In the genomic region with DNA sequence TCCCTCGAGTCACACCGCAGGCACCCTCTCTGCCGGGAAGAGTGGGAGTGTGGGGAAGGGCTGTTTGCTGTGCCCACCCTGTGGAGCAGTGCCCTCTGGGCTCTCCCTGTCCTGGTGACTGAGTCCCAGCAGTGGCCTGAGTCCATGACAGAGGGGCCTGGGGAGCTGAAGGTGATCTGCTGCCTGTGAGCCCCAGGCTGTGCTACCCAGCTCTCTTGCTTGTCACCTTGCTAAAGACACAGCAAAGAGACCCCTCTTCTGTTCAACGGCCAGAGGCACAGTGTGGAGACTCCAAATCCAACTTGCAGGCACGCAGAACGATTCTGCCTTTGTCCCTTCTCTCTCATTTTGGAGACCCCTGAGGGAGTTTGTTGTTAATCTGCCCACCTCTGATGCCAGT, we compare ENCODE assay signal across 2 cellular contexts.
A peak's percentile ranks its signal among the peaks of the same experiment; 100 is the strongest.
TF ChIP-seq lines count a peak whose summit lies in the region.

No MANE protein-coding gene starts in this region.

TF ChIP-seq in GM23338, 12 proteins besides CTCF, POLR2A, EP300 and RAD21:
- TF ChIP-seq, protein P1, sequence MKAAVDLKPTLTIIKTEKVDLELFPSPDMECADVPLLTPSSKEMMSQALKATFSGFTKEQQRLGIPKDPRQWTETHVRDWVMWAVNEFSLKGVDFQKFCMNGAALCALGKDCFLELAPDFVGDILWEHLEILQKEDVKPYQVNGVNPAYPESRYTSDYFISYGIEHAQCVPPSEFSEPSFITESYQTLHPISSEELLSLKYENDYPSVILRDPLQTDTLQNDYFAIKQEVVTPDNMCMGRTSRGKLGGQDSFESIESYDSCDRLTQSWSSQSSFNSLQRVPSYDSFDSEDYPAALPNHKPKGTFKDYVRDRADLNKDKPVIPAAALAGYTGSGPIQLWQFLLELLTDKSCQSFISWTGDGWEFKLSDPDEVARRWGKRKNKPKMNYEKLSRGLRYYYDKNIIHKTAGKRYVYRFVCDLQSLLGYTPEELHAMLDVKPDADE (IDR thresholded peaks at IDR 0.05) = no peak
- no peak for TF ChIP-seq EZH2 (IDR thresholded peaks at IDR 0.05; ENCODE audit: low read depth, unreplicated experiment)
- no peak for TF ChIP-seq EZH2phosphoT487 (IDR thresholded peaks at IDR 0.05; ENCODE audit: unreplicated experiment)
TF ChIP-seq in GM23338: peak in this region for 0.

TF ChIP-seq in K562, 482 proteins besides CTCF, POLR2A, EP300 and RAD21:
- TF ChIP-seq, protein P2, sequence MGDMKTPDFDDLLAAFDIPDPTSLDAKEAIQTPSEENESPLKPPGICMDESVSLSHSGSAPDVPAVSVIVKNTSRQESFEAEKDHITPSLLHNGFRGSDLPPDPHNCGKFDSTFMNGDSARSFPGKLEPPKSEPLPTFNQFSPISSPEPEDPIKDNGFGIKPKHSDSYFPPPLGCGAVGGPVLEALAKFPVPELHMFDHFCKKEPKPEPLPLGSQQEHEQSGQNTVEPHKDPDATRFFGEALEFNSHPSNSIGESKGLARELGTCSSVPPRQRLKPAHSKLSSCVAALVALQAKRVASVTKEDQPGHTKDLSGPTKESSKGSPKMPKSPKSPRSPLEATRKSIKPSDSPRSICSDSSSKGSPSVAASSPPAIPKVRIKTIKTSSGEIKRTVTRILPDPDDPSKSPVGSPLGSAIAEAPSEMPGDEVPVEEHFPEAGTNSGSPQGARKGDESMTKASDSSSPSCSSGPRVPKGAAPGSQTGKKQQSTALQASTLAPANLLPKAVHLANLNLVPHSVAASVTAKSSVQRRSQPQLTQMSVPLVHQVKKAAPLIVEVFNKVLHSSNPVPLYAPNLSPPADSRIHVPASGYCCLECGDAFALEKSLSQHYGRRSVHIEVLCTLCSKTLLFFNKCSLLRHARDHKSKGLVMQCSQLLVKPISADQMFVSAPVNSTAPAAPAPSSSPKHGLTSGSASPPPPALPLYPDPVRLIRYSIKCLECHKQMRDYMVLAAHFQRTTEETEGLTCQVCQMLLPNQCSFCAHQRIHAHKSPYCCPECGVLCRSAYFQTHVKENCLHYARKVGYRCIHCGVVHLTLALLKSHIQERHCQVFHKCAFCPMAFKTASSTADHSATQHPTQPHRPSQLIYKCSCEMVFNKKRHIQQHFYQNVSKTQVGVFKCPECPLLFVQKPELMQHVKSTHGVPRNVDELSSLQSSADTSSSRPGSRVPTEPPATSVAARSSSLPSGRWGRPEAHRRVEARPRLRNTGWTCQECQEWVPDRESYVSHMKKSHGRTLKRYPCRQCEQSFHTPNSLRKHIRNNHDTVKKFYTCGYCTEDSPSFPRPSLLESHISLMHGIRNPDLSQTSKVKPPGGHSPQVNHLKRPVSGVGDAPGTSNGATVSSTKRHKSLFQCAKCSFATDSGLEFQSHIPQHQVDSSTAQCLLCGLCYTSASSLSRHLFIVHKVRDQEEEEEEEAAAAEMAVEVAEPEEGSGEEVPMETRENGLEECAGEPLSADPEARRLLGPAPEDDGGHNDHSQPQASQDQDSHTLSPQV (IDR thresholded peaks at IDR 0.05) = peak; percentile 12; the same call in 1 of the 2 replicates
- TF ChIP-seq KLF6 (CRISPR knock-in tag; IDR thresholded peaks at IDR 0.05; ENCODE audit: borderline replicate concordance) (no peak), DMBX1 (CRISPR knock-in tag; IDR thresholded peaks at IDR 0.05; ENCODE audit: borderline replicate concordance) (0 out of 2 replicates have a peak, but pooled peaks have one; percentile 30)
